ENCODE assay signal across 26 cellular contexts in the genomic region with DNA sequence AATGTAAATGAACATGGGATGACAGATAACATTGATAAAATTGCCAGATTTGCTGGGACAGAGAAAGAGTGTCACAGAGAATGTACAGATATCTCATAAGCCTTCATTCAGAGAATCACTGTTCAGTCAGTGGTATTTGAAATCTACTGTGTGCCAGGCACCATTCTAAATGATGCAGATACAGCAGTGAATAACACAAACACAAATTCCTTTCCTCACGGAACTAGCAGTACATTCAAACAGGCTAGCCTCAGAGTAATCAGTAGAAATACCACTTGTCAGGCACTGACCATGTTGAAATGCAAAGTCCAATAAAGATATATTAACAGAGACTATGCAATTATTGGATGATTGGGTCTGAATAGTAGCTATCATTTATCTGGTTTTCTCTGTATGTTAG.
A peak's percentile ranks its signal among the peaks of the same experiment; 100 is the strongest.
DNase-seq lines count a peak whose midpoint lies in the region; ATAC-seq, FAIRE-seq and TF ChIP-seq lines count a peak whose summit lies in the region.
"Had no signal": no experiment of that assay in that cellular context is flagged by ENCODE, and none has a peak within 500 bp of the region (broad histone marks: within the 10 kb centered on the region; RNA-seq: fewer than 3 reads in every experiment).

No MANE protein-coding gene starts in this region.

- H3K27me3 Mint-ChIP-seq in mesothelial cell of epicardium (ENCODE audit: low read depth) = no peaks in the 10 kb centered on the region
- H3K27me3 Mint-ChIP-seq: CD4-positive, alpha-beta T cell had no signal

- POLR2A ChIA-PET in A549 (lab: Yijun Ruan, JAX) = no interaction called here

- H3K9me3 ChIP-seq in A549 (no peaks in the 10 kb centered on the region), adrenal gland (replicated peaks in 1 of 3) (no peaks in the 10 kb centered on the region)
- H3K9me3 ChIP-seq: BE2C; BLaER1 treated with 17β-estradiol and CSF1 and Interleukin-3, amounts not matched to agents 10 nM and 100 nM; HAP-1 had no signal

- H3K27me3 ChIP-seq in adrenal gland = no peaks in the 10 kb centered on the region
- H3K27me3 ChIP-seq: BE2C; BLaER1 treated with 17β-estradiol and CSF1 and Interleukin-3, amounts not matched to agents 10 nM and 100 nM had no signal

- no peaks in the 10 kb centered on the region for H3K36me3 ChIP-seq in adrenal gland (replicated peaks in 1 of 2)
- H3K36me3 ChIP-seq: BE2C; BLaER1 treated with 17β-estradiol and CSF1 and Interleukin-3, amounts not matched to agents 10 nM and 100 nM; HAP-1 had no signal

- peak overlapping the region; percentile 11 for H3K27ac Mint-ChIP-seq in mesothelial cell of epicardium
- H3K27ac Mint-ChIP-seq: CD14-positive monocyte; CD4-positive, alpha-beta T cell; CD8-positive, alpha-beta memory T cell; GM23338; HFFc6 had no signal

- peaks cover 7% of the 10 kb centered on the region for H3K9me3 Mint-ChIP-seq in mesothelial cell of epicardium
- H3K9me3 Mint-ChIP-seq: CD4-positive, alpha-beta T cell; GM23338; HFFc6 had no signal

- TF ChIP-seq CTCF in A549 (IDR thresholded peaks at IDR 0.05) = no peak
- no peak for TF ChIP-seq CTCF in choroid plexus epithelial cell (conservative IDR thresholded peaks at IDR 0.05; ENCODE audit: low read depth, low read length)
- no peak for TF ChIP-seq CTCF in mesothelial cell of epicardium (IDR thresholded peaks at IDR 0.05; ENCODE audit: unreplicated experiment)
- TF ChIP-seq CTCF in adrenal gland (IDR thresholded peaks at IDR 0.05) = no peak

- TF ChIP-seq EP300 in A549 (IDR thresholded peaks at IDR 0.05) = no peak

- no peak overlapping the region for H3K4me3 Mint-ChIP-seq in mesothelial cell of epicardium
- H3K4me3 Mint-ChIP-seq: CD14-positive monocyte; CD4-positive, alpha-beta T cell; CD8-positive, alpha-beta memory T cell; GM23338; HFFc6 had no signal

- peak; percentile 56 for FAIRE-seq in A549 (lab: Jason Lieb, UNC)
- FAIRE-seq: A204.1, D721Med, GM12891, GM18507 had no signal

- TF ChIP-seq RAD21 in A549 (conservative IDR thresholded peaks at IDR 0.05 in 1 of 2, IDR thresholded peaks at IDR 0.05 in 1 of 2) = no peak

- H3K4me1 ChIP-seq in A549 (peaks cover 10% of the 10 kb centered on the region; the same call in 1 of the 3 replicates), adrenal gland (replicated peaks in 1 of 2) (no peaks in the 10 kb centered on the region)
- H3K4me1 ChIP-seq: BE2C; BLaER1 treated with 17β-estradiol and CSF1 and Interleukin-3, amounts not matched to agents 10 nM and 100 nM had no signal

- no peaks in the 10 kb centered on the region for H3K36me3 Mint-ChIP-seq in mesothelial cell of epicardium
- H3K36me3 Mint-ChIP-seq: CD14-positive monocyte; CD8-positive, alpha-beta memory T cell had no signal

- peaks cover 10% of the 10 kb centered on the region for H3K4me1 Mint-ChIP-seq in mesothelial cell of epicardium
- H3K4me1 Mint-ChIP-seq: CD14-positive monocyte; CD8-positive, alpha-beta memory T cell; GM23338 had no signal

- no peak overlapping the region for H3K27ac ChIP-seq in A549
- H3K27ac ChIP-seq in adrenal gland = no peak overlapping the region
- H3K27ac ChIP-seq: 22Rv1; BLaER1 treated with 17β-estradiol and CSF1 and Interleukin-3, amounts not matched to agents 10 nM and 100 nM had no signal

- no peak overlapping the region for H3K4me2 ChIP-seq in A549
- H3K4me2 ChIP-seq: BLaER1 treated with 17β-estradiol and CSF1 and Interleukin-3, amounts not matched to agents 10 nM and 100 nM; GM23338 had no signal

- WGBS in A549 (ENCODE audit: missing lambda C conversion rate) = 79% methylated on average over 1 of the region's 1 CpG
- WGBS in adrenal gland, 4 donors = 67 to 82% (median 75%) methylated on average over 1 of the region's 1 CpG

- no peak for TF ChIP-seq POLR2A in A549 (IDR thresholded peaks at IDR 0.05; ENCODE audit: low read length)
- no peak for TF ChIP-seq POLR2A in adrenal gland (IDR thresholded peaks at IDR 0.05)

- ATAC-seq in A549 = no peak
- ATAC-seq: GM23338 had no signal

- CTCF ChIA-PET in A549 (lab: Yijun Ruan, JAX) = no interaction called here

- DNase-seq in A549 (ENCODE audit: low read depth in 1 of 2, low spot score in 1 of 2) (no peak), amniotic epithelial cell (ENCODE audit: low read depth) (peak; percentile 83), choroid plexus epithelial cell (ENCODE audit: low read depth) (peak; percentile 56), mesothelial cell of epicardium (ENCODE audit: low spot score in 2 of 2, unreplicated experiment in 2 of 2) (no peak), adrenal gland (no peak), NCI-H1092 treated with DMSO at 0.1 percent for 48 hours (lab: John Stamatoyannopoulos, UW) (no peak), putamen (ENCODE audit: low spot score) (no peak), DMS53 treated with DMSO at 0.1 percent for 48 hours (lab: John Stamatoyannopoulos, UW; ENCODE audit: unreplicated experiment) (no peak)
- DNase-seq: ACHN; AML-193; BE2C; CD4-positive, alpha-beta T cell; CD8-positive, alpha-beta memory T cell; DMS 273 treated with DMSO at 0.1 percent for 48 hours; DMS79 treated with DMSO at 0.1 percent for 48 hours; GF-D8; HFFc6 had no signal

- intact Hi-C loops in adrenal gland (cut with DNase I) = no loop called here

- H3K4me3 ChIP-seq in A549 = no peak overlapping the region
- H3K4me3 ChIP-seq in choroid plexus epithelial cell (ENCODE audit: low read depth, low read length) = no peak overlapping the region
- H3K4me3 ChIP-seq in adrenal gland = no peak overlapping the region
- H3K4me3 ChIP-seq: BLaER1 treated with 17β-estradiol and CSF1 and Interleukin-3, amounts not matched to agents 10 nM and 100 nM; GM23338; HAP-1 had no signal

TF ChIP-seq in A549, 52 proteins besides CTCF, POLR2A, EP300 and RAD21:
- no peak for TF ChIP-seq ZC3H11A (IDR thresholded peaks at IDR 0.05)
- TF ChIP-seq MAZ (IDR thresholded peaks at IDR 0.05; ENCODE audit: borderline replicate concordance, low read depth, low read length) = no peak
- no peak for TF ChIP-seq KDM1A (IDR thresholded peaks at IDR 0.05; ENCODE audit: low read depth)
- no peak for TF ChIP-seq FOSL2 (IDR thresholded peaks at IDR 0.05)
- no peak for TF ChIP-seq FOSL2 (CRISPR knock-in tag; IDR thresholded peaks at IDR 0.05)
- no peak for TF ChIP-seq MYC (IDR thresholded peaks at IDR 0.05; ENCODE audit: borderline replicate concordance, low read length)
- no peak for TF ChIP-seq JUN (IDR thresholded peaks at IDR 0.05)
- TF ChIP-seq HES2 (IDR thresholded peaks at IDR 0.05) = no peak
- no peak for TF ChIP-seq CHD2 (IDR thresholded peaks at IDR 0.05; ENCODE audit: low read length, partially characterized antibody)

Comparison
In these comparisons a context has a peak if more than half of its experiments do, and no peak if none do; other contexts are left out.
1. DNase-seq: peak in amniotic epithelial cell (single experiment) and choroid plexus epithelial cell (single experiment); none in A549 (0 of 2), mesothelial cell of epicardium (0 of 2), adrenal gland (0 of 7), NCI-H1092 treated with DMSO at 0.1 percent for 48 hours (single experiment), putamen (single experiment) and DMS53 treated with DMSO at 0.1 percent for 48 hours (single experiment).